9 cellular contexts compared by ENCODE assay signal in genomic region chr17:8807070-8807550, GRCh38. TPM values are rescaled to one million over a fixed set of nuclear protein-coding genes. Genes with fewer than 3 reads are reported as not detected.
DNase-seq lines count a peak whose midpoint lies in the region; ATAC-seq, FAIRE-seq and TF ChIP-seq lines count a peak whose summit lies in the region.
"Had no signal": no experiment of that assay in that cellular context is flagged by ENCODE, and none has a peak within 500 bp of the region (broad histone marks: within the 10 kb centered on the region; RNA-seq: fewer than 3 reads in every experiment).

No MANE protein-coding gene starts in this region.

- FAIRE-seq in GM12892 (lab: Jason Lieb, UNC) (peak; percentile 100), bronchial epithelial cell (lab: Jason Lieb, UNC) (peak; percentile 32)

- H3K27me3 ChIP-seq in bronchial epithelial cell (ENCODE audit: control insufficient read depth, insufficient read depth, low read length) (no peaks in the 10 kb centered on the region), BE2C (no peaks in the 10 kb centered on the region)

- H3K36me3 ChIP-seq in bronchial epithelial cell (ENCODE audit: control insufficient read depth, insufficient read depth, low read length) (no peaks in the 10 kb centered on the region), BE2C (no peaks in the 10 kb centered on the region)

- ATAC-seq in GM21381 (IDR thresholded peaks at IDR 0.05; ENCODE audit: unreplicated experiment) (peak; percentile 81), HG03442 (IDR thresholded peaks at IDR 0.05; ENCODE audit: unreplicated experiment) (peak; percentile 86)

- no peak for TF ChIP-seq CTCF in bronchial epithelial cell (IDR thresholded peaks at IDR 0.05; ENCODE audit: insufficient read depth, low read length, severe bottlenecking)
- TF ChIP-seq CTCF in BE2C (IDR thresholded peaks at IDR 0.05; ENCODE audit: low read depth, low read length) = no peak

- H3K4me3 ChIP-seq in bronchial epithelial cell (ENCODE audit: low read depth, low read length) (no peak overlapping the region), BE2C (ENCODE audit: low read depth, low read length) (no peak overlapping the region)

- TF ChIP-seq POLR2A in GM12892 (IDR thresholded peaks at IDR 0.05; ENCODE audit: low read depth, low read length) = peak; percentile 58

- H3K4me1 ChIP-seq in BE2C = no peaks in the 10 kb centered on the region

- no peaks in the 10 kb centered on the region for H3K9me3 ChIP-seq in BE2C

- DNase-seq in GM12892 (ENCODE audit: insufficient read length) (peak; percentile 67), bronchial epithelial cell (ENCODE audit: low read depth) (peak; percentile 27), BE2C (no peak), AG08395 (ENCODE audit: low spot score) (no peak), iPS-NIHi11 (ENCODE audit: low spot score) (no peak), NCI-H510A treated with DMSO at 0.1 percent for 48 hours (lab: John Stamatoyannopoulos, UW) (no peak)
- DNase-seq: naive thymus-derived CD8-positive, alpha-beta T cell had no signal

RNA-seq across cellular contexts. Expression of gene MFSD6L, which starts 7.9 kb away (rescaled TPM):
- polyA plus RNA-seq in GM12892 (2012; ENCODE audit: missing spikeins) = 2.0 TPM
- total RNA-seq in bronchial epithelial cell = 0.13 TPM in 1 of 2 replicates, not detected in the other
- polyA plus RNA-seq in BE2C (2012; ENCODE audit: insufficient read depth, insufficient read length, low read depth) = not detected
- polyA plus RNA-seq: naive thymus-derived CD8-positive, alpha-beta T cell had no signal

RNA-seq across cellular contexts. Expression of gene SPDYE4, which starts 48.8 kb away (rescaled TPM):
- polyA plus RNA-seq in GM12892 (2012; ENCODE audit: missing spikeins) = not detected
- not detected in 2 replicates for total RNA-seq in bronchial epithelial cell
- not detected for polyA plus RNA-seq in BE2C (2012; ENCODE audit: insufficient read depth, insufficient read length, low read depth)
- total RNA-seq: naive thymus-derived CD8-positive, alpha-beta T cell had no signal
- polyA plus RNA-seq: naive thymus-derived CD8-positive, alpha-beta T cell had no signal

Comparison
In these comparisons a context has a peak if more than half of its experiments do, and no peak if none do; other contexts are left out.
1. DNase-seq: peak in GM12892 (single experiment) and bronchial epithelial cell (single experiment); none in BE2C (single experiment), AG08395 (single experiment), iPS-NIHi11 (single experiment) and NCI-H510A treated with DMSO at 0.1 percent for 48 hours (single experiment).